38 cellular contexts compared by ENCODE assay signal in the genomic region with DNA sequence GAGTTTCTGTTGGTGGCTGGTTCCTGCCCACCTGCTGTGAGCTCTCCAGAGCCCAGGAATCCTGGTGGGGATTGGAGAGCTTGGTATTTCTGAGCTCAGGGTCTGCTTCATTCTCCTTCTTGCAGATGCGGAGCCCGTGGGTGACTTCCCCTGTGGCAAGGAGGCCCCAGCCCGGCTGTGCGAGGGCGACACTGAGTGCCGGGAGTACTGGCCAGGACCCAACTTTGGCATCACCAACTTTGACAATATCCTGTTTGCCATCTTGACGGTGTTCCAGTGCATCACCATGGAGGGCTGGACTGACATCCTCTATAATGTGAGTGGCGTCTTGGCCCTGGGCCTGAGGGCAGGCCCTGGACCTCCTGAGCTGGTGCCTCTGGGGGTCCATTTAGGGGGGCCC.
"Had no signal": no experiment of that assay in that cellular context is flagged by ENCODE, and none has a peak within 500 bp of the region (broad histone marks: within the 10 kb centered on the region; RNA-seq: fewer than 3 reads in every experiment).

No MANE protein-coding gene starts in this region.

- H3K4me1 Mint-ChIP-seq: activated B cell treated with CpG ODN at 0.5 μM for 24 hours; activated CD4-positive, alpha-beta T cell treated with anti-CD3 and anti-CD28 coated beads, Interleukin-2, amount 10 ng/mL, durations not matched to agents 24 days and 14 days; activated CD8-positive, alpha-beta memory T cell treated with anti-CD3 and anti-CD28 coated beads, Interleukin-2, amount 10 ng/mL, durations not matched to agents 7 days and 5 days; activated naive CD4-positive, alpha-beta T cell treated with anti-CD3 and anti-CD28 coated beads, Interleukin-2, amount 50 U/mL, for 24 hours; activated naive CD8-positive, alpha-beta T cell treated with anti-CD3 and anti-CD28 coated beads for 36 hours; activated naive CD8-positive, alpha-beta T cell treated with anti-CD3 and anti-CD28 coated beads, Interleukin-2, amount 50 U/mL, for 24 hours had no signal

- H3K27me3 Mint-ChIP-seq: activated CD4-positive, alpha-beta T cell treated with anti-CD3 and anti-CD28 coated beads, Interleukin-2, amount 10 ng/mL, durations not matched to agents 24 days and 14 days; activated CD8-positive, alpha-beta memory T cell treated with anti-CD3 and anti-CD28 coated beads, Interleukin-2, amount 10 ng/mL, durations not matched to agents 7 days and 5 days had no signal

- H3K9me3 Mint-ChIP-seq: activated B cell treated with CpG ODN at 0.5 μM for 24 hours; activated CD4-positive, alpha-beta memory T cell treated with anti-CD3 and anti-CD28 coated beads for 36 hours; activated CD4-positive, alpha-beta T cell treated with anti-CD3 and anti-CD28 coated beads, Interleukin-2, amount 10 ng/mL, durations not matched to agents 24 days and 14 days; activated naive CD4-positive, alpha-beta T cell treated with anti-CD3 and anti-CD28 coated beads for 36 hours; activated naive CD4-positive, alpha-beta T cell treated with anti-CD3 and anti-CD28 coated beads, Interleukin-2, amount 50 U/mL, for 24 hours; activated naive CD8-positive, alpha-beta T cell treated with anti-CD3 and anti-CD28 coated beads for 36 hours; activated naive CD8-positive, alpha-beta T cell treated with anti-CD3 and anti-CD28 coated beads, Interleukin-2, amount 50 U/mL, for 24 hours; activated T-helper 1 cell treated with anti-CD3 and anti-CD28 coated beads, Interleukin-12 subunit alpha, Interleukin-12 subunit beta, Interleukin-2, Interleukin-4 antibody, amounts not matched to agents 30 ng/mL and 10 ng/mL and 1 ng/mL, durations not matched to agents 14 hours and 24 hours and 36 hours; activated T-helper 2 cell treated with anti-CD3 and anti-CD28 coated beads, Interferon-gamma antibody, Interleukin-2, Interleukin-4, amounts not matched to agents 10 μg/mL and 5 μg/mL and 100 μg/mL, durations not matched to agents 14 hours and 24 hours and 36 hours; dendritic cell treated with granulocyte-macrophage colony-stimulating factor and Interleukin-4, amounts not matched to agents 40 ng/mL and 50 ng/mL, for 4 days; effector memory CD8-positive, alpha-beta T cell; T-helper 2 cell treated with Interferon-gamma antibody and Interleukin-4, amounts not matched to agents 5 μg/mL and 100 μg/mL, for 36 hours had no signal

- ATAC-seq: activated CD4-positive, CD25-positive, alpha-beta regulatory T cell treated with anti-CD3 and anti-CD28 coated beads, Interleukin-2, amount 50 U/mL, for 24 hours; activated CD8-positive, alpha-beta memory T cell treated with anti-CD3 and anti-CD28 coated beads, Interleukin-2, amount 10 ng/mL, durations not matched to agents 7 days and 5 days; activated CD8-positive, alpha-beta T cell treated with anti-CD3 and anti-CD28 coated beads, Interleukin-2, amount 10 ng/mL, durations not matched to agents 7 days and 5 days; activated naive CD8-positive, alpha-beta T cell treated with anti-CD3 and anti-CD28 coated beads, Interleukin-2, amount 50 U/mL, for 24 hours; effector memory CD8-positive, alpha-beta T cell; foreskin keratinocyte; gastrocnemius medialis; T-helper 17 cell had no signal

- H3K9me3 ChIP-seq: adrenal gland, ascending aorta, breast epithelium, esophagus muscularis mucosa, gastrocnemius medialis had no signal

- H3K36me3 Mint-ChIP-seq: activated CD4-positive, alpha-beta memory T cell treated with anti-CD3 and anti-CD28 coated beads for 36 hours; activated CD8-positive, alpha-beta memory T cell treated with anti-CD3 and anti-CD28 coated beads, Interleukin-2, amount 10 ng/mL, durations not matched to agents 7 days and 5 days; activated naive CD4-positive, alpha-beta T cell treated with anti-CD3 and anti-CD28 coated beads, Interleukin-2, amount 50 U/mL, for 24 hours; activated naive CD8-positive, alpha-beta T cell treated with anti-CD3 and anti-CD28 coated beads for 36 hours had no signal

- H3K27ac ChIP-seq: adrenal gland, ascending aorta, breast epithelium, cardiac muscle cell, coronary artery, esophagus muscularis mucosa, foreskin keratinocyte, gastrocnemius medialis, WERI-Rb-1 had no signal

- H3K27ac Mint-ChIP-seq: activated B cell treated with CpG ODN at 0.5 μM for 24 hours; activated CD4-positive, alpha-beta memory T cell treated with anti-CD3 and anti-CD28 coated beads for 36 hours; activated CD4-positive, alpha-beta T cell treated with anti-CD3 and anti-CD28 coated beads, Interleukin-2, amount 10 ng/mL, durations not matched to agents 24 days and 14 days; activated CD8-positive, alpha-beta memory T cell treated with anti-CD3 and anti-CD28 coated beads, Interleukin-2, amount 10 ng/mL, durations not matched to agents 7 days and 5 days; activated CD8-positive, alpha-beta T cell treated with anti-CD3 and anti-CD28 coated beads, Interleukin-2, amount 10 ng/mL, durations not matched to agents 7 days and 5 days; activated naive CD4-positive, alpha-beta T cell treated with anti-CD3 and anti-CD28 coated beads for 36 hours; activated naive CD4-positive, alpha-beta T cell treated with anti-CD3 and anti-CD28 coated beads, Interleukin-2, amount 50 U/mL, for 24 hours; activated naive CD8-positive, alpha-beta T cell treated with anti-CD3 and anti-CD28 coated beads for 36 hours; activated naive CD8-positive, alpha-beta T cell treated with anti-CD3 and anti-CD28 coated beads, Interleukin-2, amount 50 U/mL, for 24 hours; activated T-helper 1 cell treated with anti-CD3 and anti-CD28 coated beads, Interleukin-12 subunit alpha, Interleukin-12 subunit beta, Interleukin-2, Interleukin-4 antibody, amounts not matched to agents 30 ng/mL and 10 ng/mL and 1 ng/mL, durations not matched to agents 14 hours and 24 hours and 36 hours; activated T-helper 2 cell treated with anti-CD3 and anti-CD28 coated beads, Interferon-gamma antibody, Interleukin-2, Interleukin-4, amounts not matched to agents 10 μg/mL and 5 μg/mL and 100 μg/mL, durations not matched to agents 14 hours and 24 hours and 36 hours; brain; dendritic cell treated with granulocyte-macrophage colony-stimulating factor and Interleukin-4, amounts not matched to agents 40 ng/mL and 50 ng/mL, for 4 days; effector memory CD8-positive, alpha-beta T cell; T-helper 17 cell; T-helper 2 cell treated with Interferon-gamma antibody and Interleukin-4, amounts not matched to agents 5 μg/mL and 100 μg/mL, for 36 hours had no signal

- H3K4me3 Mint-ChIP-seq: activated B cell treated with CpG ODN at 0.5 μM for 24 hours; activated CD4-positive, alpha-beta memory T cell treated with anti-CD3 and anti-CD28 coated beads for 36 hours; activated CD4-positive, alpha-beta T cell treated with anti-CD3 and anti-CD28 coated beads, Interleukin-2, amount 10 ng/mL, durations not matched to agents 24 days and 14 days; activated CD8-positive, alpha-beta memory T cell treated with anti-CD3 and anti-CD28 coated beads, Interleukin-2, amount 10 ng/mL, durations not matched to agents 7 days and 5 days; activated CD8-positive, alpha-beta T cell treated with anti-CD3 and anti-CD28 coated beads, Interleukin-2, amount 10 ng/mL, durations not matched to agents 7 days and 5 days; activated naive CD4-positive, alpha-beta T cell treated with anti-CD3 and anti-CD28 coated beads for 36 hours; activated naive CD4-positive, alpha-beta T cell treated with anti-CD3 and anti-CD28 coated beads, Interleukin-2, amount 50 U/mL, for 24 hours; activated naive CD8-positive, alpha-beta T cell treated with anti-CD3 and anti-CD28 coated beads for 36 hours; activated naive CD8-positive, alpha-beta T cell treated with anti-CD3 and anti-CD28 coated beads, Interleukin-2, amount 50 U/mL, for 24 hours; activated T-helper 1 cell treated with anti-CD3 and anti-CD28 coated beads, Interleukin-12 subunit alpha, Interleukin-12 subunit beta, Interleukin-2, Interleukin-4 antibody, amounts not matched to agents 30 ng/mL and 10 ng/mL and 1 ng/mL, durations not matched to agents 14 hours and 24 hours and 36 hours; brain; dendritic cell treated with granulocyte-macrophage colony-stimulating factor and Interleukin-4, amounts not matched to agents 40 ng/mL and 50 ng/mL, for 4 days; effector memory CD8-positive, alpha-beta T cell; T-helper 17 cell; T-helper 2 cell treated with Interferon-gamma antibody and Interleukin-4, amounts not matched to agents 5 μg/mL and 100 μg/mL, for 36 hours had no signal

- H3K4me1 ChIP-seq: adrenal gland, ascending aorta, breast epithelium, foreskin keratinocyte, gastrocnemius medialis had no signal

- H3K36me3 ChIP-seq: adrenal gland, ascending aorta, breast epithelium, cardiac muscle cell, esophagus muscularis mucosa, gastrocnemius medialis had no signal

- DNase-seq: activated B cell treated with CpG ODN at 0.5 μM for 24 hours; activated CD4-positive, alpha-beta memory T cell treated with anti-CD3 and anti-CD28 coated beads for 36 hours; activated CD4-positive, alpha-beta T cell treated with anti-CD3 and anti-CD28 coated beads, Interleukin-2, amount 10 ng/mL, durations not matched to agents 24 days and 14 days; activated CD8-positive, alpha-beta memory T cell treated with anti-CD3 and anti-CD28 coated beads, Interleukin-2, amount 10 ng/mL, durations not matched to agents 7 days and 5 days; activated CD8-positive, alpha-beta memory T cell treated with anti-CD3 and anti-CD28 coated beads, Interleukin-2, amount 50 U/mL, for 4 hours; activated CD8-positive, alpha-beta T cell treated with anti-CD3 and anti-CD28 coated beads, Interleukin-2, amount 10 ng/mL, durations not matched to agents 7 days and 5 days; activated effector memory CD4-positive, alpha-beta T cell treated with anti-CD3 and anti-CD28 coated beads, Interleukin-2, amount 50 U/mL, for 16 hours; activated naive CD4-positive, alpha-beta T cell treated with anti-CD3 and anti-CD28 coated beads for 36 hours; activated naive CD8-positive, alpha-beta T cell treated with anti-CD3 and anti-CD28 coated beads for 36 hours; activated naive CD8-positive, alpha-beta T cell treated with anti-CD3 and anti-CD28 coated beads, Interleukin-2, amount 50 U/mL, for 24 hours; activated T-cell treated with anti-CD3 and anti-CD28 coated beads, Interleukin-2, amount 50 U/mL, for 1 hour; activated T-cell treated with anti-CD3 and anti-CD28 coated beads, Interleukin-2, amount 50 U/mL, for 48 hours; amygdala; central memory CD4-positive, alpha-beta T cell; cerebellar nuclear complex; effector CD4-positive, alpha-beta T cell; effector memory CD8-positive, alpha-beta T cell; erythroblast; foreskin keratinocyte; gastrocnemius medialis; glutamatergic neuron; T-helper 1 cell; T-helper 17 cell; T1000; WERI-Rb-1 had no signal

- H3K27me3 ChIP-seq: adrenal gland, ascending aorta, breast epithelium, cardiac muscle cell, foreskin keratinocyte, gastrocnemius medialis had no signal

- H3K4me3 ChIP-seq: adrenal gland, ascending aorta, breast epithelium, cardiac muscle cell, coronary artery, esophagus muscularis mucosa, gastrocnemius medialis had no signal
